Comparison of ENCODE assay signal across 15 cellular contexts in genomic region chr3:47645551-47645950, GRCh38.
DNase-seq lines count a peak whose midpoint lies in the region; FAIRE-seq and TF ChIP-seq lines count a peak whose summit lies in the region.
"Had no signal": no experiment of that assay in that cellular context is flagged by ENCODE, and none has a peak within 500 bp of the region (broad histone marks: within the 10 kb centered on the region; RNA-seq: fewer than 3 reads in every experiment).

No MANE protein-coding gene starts in this region.

- H3K9me1 ChIP-seq in keratinocyte (ENCODE audit: control insufficient read depth, extremely low read depth, insufficient read depth, low read length): no peaks in the 10 kb centered on the region

- no peak overlapping the region for H3K4me3 ChIP-seq in choroid plexus epithelial cell (ENCODE audit: low read depth, low read length)
- H3K4me3 ChIP-seq in keratinocyte (ENCODE audit: control insufficient read depth in 2 of 3, extremely low read depth in 1 of 3, insufficient read depth in 2 of 3, low read depth in 1 of 3, low read length in 3 of 3): no peak overlapping the region

- no peak for TF ChIP-seq CTCF in choroid plexus epithelial cell (conservative IDR thresholded peaks at IDR 0.05; ENCODE audit: low read depth, low read length)
- no peak for TF ChIP-seq CTCF in keratinocyte (optimal IDR thresholded peaks at IDR 0.05 in 1 of 3, IDR thresholded peaks at IDR 0.05 in 1 of 3, conservative IDR thresholded peaks at IDR 0.05 in 1 of 3; ENCODE audit: extremely low read depth in 1 of 3, insufficient read depth in 2 of 3, low read length in 3 of 3)
- TF ChIP-seq CTCF in GM20000 (IDR thresholded peaks at IDR 0.05; ENCODE audit: extremely low read depth, missing control alignments): no peak

- H3K79me2 ChIP-seq in keratinocyte (ENCODE audit: control insufficient read depth, insufficient read depth, low read length): peaks cover 9% of the 10 kb centered on the region

- no peaks in the 10 kb centered on the region for H4K20me1 ChIP-seq in keratinocyte (ENCODE audit: control insufficient read depth, extremely low read depth, insufficient read depth, low read length)

- FAIRE-seq in keratinocyte (lab: Jason Lieb, UNC): no peak

- no peak overlapping the region for H2AFZ ChIP-seq in keratinocyte (ENCODE audit: control insufficient read depth, low read length)

- DNase-seq in EH (ENCODE audit: low read depth): peak; percentile 12
- DNase-seq in NCI-H226: peak; percentile 22
- DNase-seq in choroid plexus epithelial cell (ENCODE audit: low read depth): peak; percentile 38
- no peak for DNase-seq in keratinocyte (ENCODE audit: low read depth, low spot score)
- DNase-seq in NCI-H2196 treated with DMSO at 0.1 percent for 48 hours (lab: John Stamatoyannopoulos, UW; ENCODE audit: unreplicated experiment): no peak
- DNase-seq in GM20000 (ENCODE audit: low spot score): no peak
- no peak for DNase-seq in SW480 (ENCODE audit: low spot score)
- DNase-seq: CD4-positive, alpha-beta memory T cell; H7; MV-4-11; NCI-H1694 treated with DMSO at 0.1 percent for 48 hours; NCI-H524; RPMI8226; SIG-M5 had no signal

- no peak overlapping the region for H3K9ac ChIP-seq in keratinocyte (ENCODE audit: control insufficient read depth, extremely low read depth, insufficient read depth, low read length)
- H3K9ac ChIP-seq: KMS-11 had no signal

- peaks cover 7 to 24% of the 10 kb centered on the region in 2 experiments for H3K36me3 ChIP-seq in keratinocyte (ENCODE audit: control insufficient read depth in 2 of 2, extremely low read depth in 1 of 2, insufficient read depth in 2 of 2, low read length in 2 of 2)

- H3K4me1 ChIP-seq in keratinocyte (ENCODE audit: control insufficient read depth, extremely low read depth, insufficient read depth, low read length): peaks cover 6% of the 10 kb centered on the region

- H3K27ac ChIP-seq in keratinocyte (ENCODE audit: control insufficient read depth, insufficient read depth, low read length): peak overlapping the region; percentile 5
- H3K27ac ChIP-seq: KMS-11 had no signal

- no peaks in the 10 kb centered on the region for H3K27me3 ChIP-seq in keratinocyte (ENCODE audit: control insufficient read depth, extremely low read depth, insufficient read depth, low read length)

- no peak overlapping the region for H3K4me2 ChIP-seq in keratinocyte (ENCODE audit: control insufficient read depth, extremely low read depth, insufficient read depth, low read depth, low read length)
- H3K4me2 ChIP-seq: KMS-11 had no signal

- H3K9me3 ChIP-seq in keratinocyte (ENCODE audit: control insufficient read depth, low read depth, low read length): no peaks in the 10 kb centered on the region

- dilution Hi-C loops in keratinocyte (cut with MboI; ENCODE audit: extremely low pct_ligation_motif_present, low sequenced_read_pairs): no loop called here

Comparison
In these comparisons a context has a peak if more than half of its experiments do, and no peak if none do; other contexts are left out.
1. DNase-seq: peak in EH (single experiment), NCI-H226 (single experiment) and choroid plexus epithelial cell (single experiment); none in keratinocyte (single experiment), NCI-H2196 treated with DMSO at 0.1 percent for 48 hours (single experiment), GM20000 (single experiment) and SW480 (single experiment).